11 cellular contexts compared by ENCODE assay signal in genomic region chr19:38737297-38737865, GRCh38. TPM values are rescaled to one million over a fixed set of nuclear protein-coding genes. Genes with fewer than 3 reads are reported as not detected.
DNase-seq lines count a peak whose midpoint lies in the region; ATAC-seq and TF ChIP-seq lines count a peak whose summit lies in the region.
"Had no signal": no experiment of that assay in that cellular context is flagged by ENCODE, and none has a peak within 500 bp of the region (broad histone marks: within the 10 kb centered on the region; RNA-seq: fewer than 3 reads in every experiment).

No MANE protein-coding gene starts in this region.

- no peaks in the 10 kb centered on the region for H3K9me3 ChIP-seq in MG63
- H3K9me3 ChIP-seq: ascending aorta had no signal

- peaks cover 17% of the 10 kb centered on the region for H3K36me3 ChIP-seq in MG63
- H3K36me3 ChIP-seq: ascending aorta had no signal

- no peak overlapping the region for H3K4me3 ChIP-seq in NB4 (ENCODE audit: low read depth, low read length)
- H3K4me3 ChIP-seq in coronary artery, result peak overlapping the region; percentile 76
- no peak overlapping the region for H3K4me3 ChIP-seq in MG63

- DNase-seq in activated CD8-positive, alpha-beta memory T cell treated with anti-CD3 and anti-CD28 coated beads, Interleukin-2, amount 50 U/mL, for 48 hours, result peak; percentile 58
- DNase-seq in activated CD8-positive, alpha-beta memory T cell treated with anti-CD3 and anti-CD28 coated beads for 24 hours, result no peak
- DNase-seq in NB4 (ENCODE audit: low read depth) (peak; percentile 35), coronary artery (ENCODE audit: low spot score) (no peak), progenitor cell of endocrine pancreas (ENCODE audit: low spot score, unreplicated experiment) (no peak), MG63 (no peak)
- DNase-seq: activated CD4-positive, CD25-positive, alpha-beta regulatory T cell treated with anti-CD3 and anti-CD28 coated beads, Interleukin-2, amount 50 U/mL, for 72 hours; KG1 had no signal

- no peak for ATAC-seq in HG02678 (IDR thresholded peaks at IDR 0.05; ENCODE audit: unreplicated experiment)
- ATAC-seq in activated CD4-positive, CD25-positive, alpha-beta regulatory T cell treated with anti-CD3 and anti-CD28 coated beads, Interleukin-2, amount 50 U/mL, for 24 hours, result no peak

- H3K36me3 Mint-ChIP-seq in progenitor cell of endocrine pancreas (ENCODE audit: insufficient read depth), result peaks cover 5% of the 10 kb centered on the region

- peaks cover 13% of the 10 kb centered on the region for H3K27me3 Mint-ChIP-seq in progenitor cell of endocrine pancreas

- no peak for TF ChIP-seq POLR2A in NB4 (IDR thresholded peaks at IDR 0.05; ENCODE audit: extremely low read depth, insufficient read length)

- TF ChIP-seq CTCF in NB4 (IDR thresholded peaks at IDR 0.05; ENCODE audit: low read depth, low read length) (no peak), coronary artery (IDR thresholded peaks at IDR 0.05) (no peak), progenitor cell of endocrine pancreas (IDR thresholded peaks at IDR 0.05; ENCODE audit: unreplicated experiment) (no peak)

- peaks cover 3% of the 10 kb centered on the region for H3K4me1 Mint-ChIP-seq in progenitor cell of endocrine pancreas (ENCODE audit: low read depth)

- peak overlapping the region; percentile 18 for H3K4me3 Mint-ChIP-seq in progenitor cell of endocrine pancreas (ENCODE audit: low read depth)

- no peaks in the 10 kb centered on the region for H3K9me3 Mint-ChIP-seq in progenitor cell of endocrine pancreas (ENCODE audit: low read depth)

- no peak overlapping the region for H3K27ac ChIP-seq in coronary artery
- H3K27ac ChIP-seq: ascending aorta had no signal

- no peaks in the 10 kb centered on the region for H3K27me3 ChIP-seq in MG63
- H3K27me3 ChIP-seq: ascending aorta had no signal

- peak overlapping the region; percentile 49 for H3K27ac Mint-ChIP-seq in progenitor cell of endocrine pancreas

RNA-seq across cellular contexts. Expression of gene CAPN12, which starts 6.9 kb away (rescaled TPM):
- 4.1 and 5.0 TPM in 2 replicates for total RNA-seq in progenitor cell of endocrine pancreas
- not detected in 2 replicates for total RNA-seq in MG63 (2014; rRNA removed; shearing (Covaris generic); ENCODE audit: low replicate concordance)
- total RNA-seq: ascending aorta had no signal

RNA-seq across cellular contexts. Expression of gene LGALS7, which starts 35.9 kb away (rescaled TPM):
- 0.91 TPM in 1 of 2 replicates, not detected in the other for total RNA-seq in progenitor cell of endocrine pancreas
- total RNA-seq in MG63 (2014; rRNA removed; shearing (Covaris generic); ENCODE audit: low replicate concordance), result not detected in 2 replicates
- total RNA-seq: ascending aorta had no signal

RNA-seq across cellular contexts. Expression of gene LGALS7B, which starts 51.6 kb away (rescaled TPM):
- total RNA-seq in progenitor cell of endocrine pancreas, result not detected in 2 replicates
- total RNA-seq in MG63 (2014; rRNA removed; shearing (Covaris generic); ENCODE audit: low replicate concordance), result not detected in 2 replicates
- total RNA-seq: ascending aorta had no signal

Comparison
In these comparisons a context has a peak if more than half of its experiments do, and no peak if none do; other contexts are left out.
1. DNase-seq: peak in activated CD8-positive, alpha-beta memory T cell treated with anti-CD3 and anti-CD28 coated beads, Interleukin-2, amount 50 U/mL, for 48 hours (single experiment) and NB4 (single experiment); none in activated CD8-positive, alpha-beta memory T cell treated with anti-CD3 and anti-CD28 coated beads for 24 hours (single experiment), coronary artery (single experiment), progenitor cell of endocrine pancreas (single experiment) and MG63 (single experiment).